21 cellular contexts compared by ENCODE assay signal in the genomic region with DNA sequence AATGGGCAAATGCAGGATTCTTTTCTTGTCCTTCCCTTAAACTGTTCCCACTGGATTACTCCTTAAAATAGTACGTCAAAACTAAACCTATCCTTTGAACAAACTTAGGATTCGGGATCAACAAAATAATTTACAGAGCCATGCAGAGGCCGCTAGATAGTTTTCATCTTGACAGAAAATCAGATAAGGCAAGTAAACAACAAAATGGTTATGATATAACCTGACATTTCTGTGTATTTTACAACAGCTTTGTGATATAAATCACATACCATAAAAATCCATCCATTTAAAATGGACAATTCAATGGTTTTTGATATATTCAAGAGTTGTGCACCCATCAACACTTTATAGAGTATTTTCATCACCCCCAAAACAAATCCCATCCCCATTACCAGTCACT. TPM values are rescaled to one million over a fixed set of nuclear protein-coding genes. Genes with fewer than 3 reads are reported as not detected.
DNase-seq lines count a peak whose midpoint lies in the region; ATAC-seq and TF ChIP-seq lines count a peak whose summit lies in the region.
"Had no signal": no experiment of that assay in that cellular context is flagged by ENCODE, and none has a peak within 500 bp of the region (broad histone marks: within the 10 kb centered on the region; RNA-seq: fewer than 3 reads in every experiment).

No MANE protein-coding gene starts in this region.

- POLR2A ChIA-PET in Caco-2 (lab: Charles Lee) = no interaction called here
- POLR2A ChIA-PET in activated CD8-positive, alpha-beta T cell treated with anti-CD3 and anti-CD28 coated beads for 36 hours (lab: Charles Lee) = no interaction called here

- CTCF ChIA-PET in Caco-2 (lab: Charles Lee) = no interaction called here
- CTCF ChIA-PET in activated CD8-positive, alpha-beta T cell treated with anti-CD3 and anti-CD28 coated beads for 36 hours (lab: Charles Lee) = no interaction called here

- BruUV-seq in Caco-2 (replicated peaks; lab: Mats Ljungman, UMichigan) = no TSS peak

- H3K27ac Mint-ChIP-seq in Caco-2 (ENCODE audit: unreplicated experiment) (peak overlapping the region; percentile 72), memory B cell (peak overlapping the region; percentile 69)
- H3K27ac Mint-ChIP-seq in activated CD8-positive, alpha-beta T cell treated with anti-CD3 and anti-CD28 coated beads for 36 hours = no peak overlapping the region

- H3K9me3 ChIP-seq in Caco-2 (no peaks in the 10 kb centered on the region), HAP-1 (no peaks in the 10 kb centered on the region)

- H3K4me1 Mint-ChIP-seq in Caco-2 (ENCODE audit: low read depth, unreplicated experiment) = peaks cover 19% of the 10 kb centered on the region
- peaks cover 53% of the 10 kb centered on the region for H3K4me1 Mint-ChIP-seq in memory B cell
- peaks cover 69% of the 10 kb centered on the region for H3K4me1 Mint-ChIP-seq in activated CD8-positive, alpha-beta T cell treated with anti-CD3 and anti-CD28 coated beads for 36 hours (ENCODE audit: low read depth)

- H3K4me3 ChIP-seq in Caco-2 (ENCODE audit: low read depth, low read length) (no peak overlapping the region), HAP-1 (no peak overlapping the region)
- H3K4me3 ChIP-seq: BLaER1 had no signal

- H3K27me3 ChIP-seq in Caco-2 (replicated peaks; ENCODE audit: control insufficient read depth, insufficient read depth, low read length) (no peaks in the 10 kb centered on the region), HAP-1 (ENCODE audit: low read depth) (no peaks in the 10 kb centered on the region)
- H3K27me3 ChIP-seq: BLaER1 had no signal

- H3K4me1 ChIP-seq in Caco-2 = peaks cover 8% of the 10 kb centered on the region; the same call in 1 of the 2 replicates
- peaks cover 12% of the 10 kb centered on the region for H3K4me1 ChIP-seq in HAP-1
- H3K4me1 ChIP-seq: BLaER1 had no signal

- intact Hi-C loops in Caco-2 (cut with micrococcal nuclease; ENCODE audit: unreplicated experiment) = no loop called here
- intact Hi-C loops in activated CD8-positive, alpha-beta T cell treated with anti-CD3 and anti-CD28 coated beads for 36 hours (cut with micrococcal nuclease) = no loop called here

- H3K4me3 Mint-ChIP-seq in Caco-2 (ENCODE audit: unreplicated experiment) = no peak overlapping the region
- H3K4me3 Mint-ChIP-seq in memory B cell = no peak overlapping the region
- H3K4me3 Mint-ChIP-seq in activated CD8-positive, alpha-beta T cell treated with anti-CD3 and anti-CD28 coated beads for 36 hours = no peak overlapping the region

- H3K27ac ChIP-seq in 22Rv1 (peak overlapping the region; percentile 25), VCaP (peak overlapping the region; percentile 34)
- H3K27ac ChIP-seq: BLaER1, KMS-11 had no signal

- in situ Hi-C loops in HAP-1 (cut with MboI; ENCODE audit: low sequenced_read_pairs) = no loop called here

- no peak for ATAC-seq in memory B cell (ENCODE audit: low read depth)
- ATAC-seq in activated CD8-positive, alpha-beta T cell treated with anti-CD3 and anti-CD28 coated beads for 36 hours = no peak

- no peaks in the 10 kb centered on the region for H3K9me3 Mint-ChIP-seq in Caco-2 (ENCODE audit: unreplicated experiment)
- H3K9me3 Mint-ChIP-seq in memory B cell = peaks cover 1% of the 10 kb centered on the region
- H3K9me3 Mint-ChIP-seq in activated CD8-positive, alpha-beta T cell treated with anti-CD3 and anti-CD28 coated beads for 36 hours = no peaks in the 10 kb centered on the region
- H3K9me3 Mint-ChIP-seq: CD4-positive, alpha-beta memory T cell had no signal

- no peaks in the 10 kb centered on the region for H3K36me3 ChIP-seq in Caco-2 (ENCODE audit: control insufficient read depth, insufficient read depth, low read length)
- H3K36me3 ChIP-seq in HAP-1 (replicated peaks) = peaks cover 7% of the 10 kb centered on the region

- TF ChIP-seq CTCF in 22Rv1 (IDR thresholded peaks at IDR 0.05) (no peak), Caco-2 (IDR thresholded peaks at IDR 0.05; ENCODE audit: insufficient read depth in 1 of 2, low read depth in 1 of 2, low read length in 1 of 2, severe bottlenecking in 1 of 2, unreplicated experiment in 1 of 2) (no peak), VCaP (conservative IDR thresholded peaks at IDR 0.05) (no peak)
- TF ChIP-seq CTCF in activated CD8-positive, alpha-beta T cell treated with anti-CD3 and anti-CD28 coated beads for 36 hours (IDR thresholded peaks at IDR 0.05) = no peak

- H3K27me3 Mint-ChIP-seq in Caco-2 (ENCODE audit: insufficient read depth, unreplicated experiment) (no peaks in the 10 kb centered on the region), memory B cell (no peaks in the 10 kb centered on the region)
- H3K27me3 Mint-ChIP-seq in activated CD8-positive, alpha-beta T cell treated with anti-CD3 and anti-CD28 coated beads for 36 hours = no peaks in the 10 kb centered on the region
- H3K27me3 Mint-ChIP-seq: CD4-positive, alpha-beta memory T cell had no signal

- DNase-seq in Caco-2 = no peak
- no peak for DNase-seq in memory B cell (ENCODE audit: low spot score in 2 of 2)
- DNase-seq in GM03348 (ENCODE audit: low spot score) = no peak
- no peak for DNase-seq in HAP-1 (ENCODE audit: low spot score in 2 of 2)
- no peak for DNase-seq in activated CD8-positive, alpha-beta T cell treated with anti-CD3 and anti-CD28 coated beads for 36 hours
- DNase-seq in NAMALWA (ENCODE audit: low spot score) = no peak
- DNase-seq: CD4-positive, alpha-beta memory T cell; DND-41; H7; NCI-H1105 treated with DMSO at 0.1 percent for 48 hours; NCI-H1694; NCI-H2081; NCI-H2171; NCI-H345; NCI-H524; NCI-H82; Right ventricle myocardium superior had no signal

- H3K36me3 Mint-ChIP-seq in Caco-2 (ENCODE audit: insufficient read depth, unreplicated experiment) = peaks cover 25% of the 10 kb centered on the region
- H3K36me3 Mint-ChIP-seq in memory B cell = peaks cover 8% of the 10 kb centered on the region
- peaks cover 25% of the 10 kb centered on the region for H3K36me3 Mint-ChIP-seq in activated CD8-positive, alpha-beta T cell treated with anti-CD3 and anti-CD28 coated beads for 36 hours (ENCODE audit: low read depth)

RNA-seq across cellular contexts. Expression of gene SCAF4, which starts 11.2 kb away (rescaled TPM):
- total RNA-seq in Caco-2 (2022) = 50.2 and 53.1 TPM in 2 replicates
- total RNA-seq in activated CD8-positive, alpha-beta T cell treated with anti-CD3 and anti-CD28 coated beads for 36 hours = 10 to 100 TPM; 48.6 to 49.3 TPM
